ENCODE assay signal across 1 cellular context in genomic region chr7:127654404-127655392, GRCh38.
TF ChIP-seq lines count a peak whose summit lies in the region.

No MANE protein-coding gene starts in this region.

TF ChIP-seq in K562, 482 proteins besides CTCF, POLR2A, EP300 and RAD21 (continued from another document):
- TF ChIP-seq PBX2 (CRISPR knock-in tag; IDR thresholded peaks at IDR 0.05; ENCODE audit: low read depth) (no peak), PBX2 (tag; conservative IDR thresholded peaks at IDR 0.05; ENCODE audit: low read depth) (peak; percentile 67; the same call in 1 of the 2 replicates), HLTF (IDR thresholded peaks at IDR 0.05) (no peak), ETV6 (IDR thresholded peaks at IDR 0.05; ENCODE audit: borderline replicate concordance in 1 of 2, low read depth in 2 of 2, low read length in 1 of 2) (no peak), ETV6 (CRISPR knock-in tag; IDR thresholded peaks at IDR 0.05; ENCODE audit: borderline replicate concordance) (no peak), AFF4 (CRISPR knock-in tag; IDR thresholded peaks at IDR 0.05) (peak; percentile 80), MEIS2 (IDR thresholded peaks at IDR 0.05; ENCODE audit: partially characterized antibody) (peak; percentile 62), RB1 (IDR thresholded peaks at IDR 0.05; ENCODE audit: low read depth) (no peak), KAT7 (CRISPR knock-in tag; IDR thresholded peaks at IDR 0.05; ENCODE audit: borderline replicate concordance) (0 out of 2 replicates have a peak, but pooled peaks have one; percentile 31), ELK1 (CRISPR knock-in tag; IDR thresholded peaks at IDR 0.05) (no peak), MTA3 (IDR thresholded peaks at IDR 0.05; ENCODE audit: borderline replicate concordance) (no peak), ZC3H4 (CRISPR knock-in tag; IDR thresholded peaks at IDR 0.05; ENCODE audit: borderline replicate concordance) (no peak), KLF16 (IDR thresholded peaks at IDR 0.05) (no peak), LCOR (CRISPR knock-in tag; IDR thresholded peaks at IDR 0.05) (0 out of 2 replicates have a peak, but pooled peaks have one; percentile 23), ZNF121 (CRISPR knock-in tag; conservative IDR thresholded peaks at IDR 0.05) (no peak), NONO (IDR thresholded peaks at IDR 0.05; ENCODE audit: low read depth in 2 of 2, low read length in 1 of 2) (0 out of 4 replicates have a peak, but pooled peaks of 1 of the 2 experiments have one; percentile 44), POLR2B (IDR thresholded peaks at IDR 0.05; ENCODE audit: low read depth, partially characterized antibody) (peak; percentile 15), KDM1A (IDR thresholded peaks at IDR 0.05) (peak; percentile 85 to 86), CBFA2T3 (IDR thresholded peaks at IDR 0.05) (peak; percentile 29; the same call in 1 of the 2 replicates), ZNF668 (CRISPR knock-in tag; IDR thresholded peaks at IDR 0.05) (no peak), ZBTB1 (CRISPR knock-in tag; IDR thresholded peaks at IDR 0.05; ENCODE audit: borderline replicate concordance, low read depth) (no peak), CREB1 (IDR thresholded peaks at IDR 0.05) (peak; percentile 3; the same call in 1 of the 2 replicates), CREB1 (CRISPR knock-in tag; IDR thresholded peaks at IDR 0.05) (0 out of 2 replicates have a peak, but pooled peaks have one; percentile 17), MCM2 (IDR thresholded peaks at IDR 0.05; ENCODE audit: low read depth) (no peak), ZNF75A (CRISPR knock-in tag; IDR thresholded peaks at IDR 0.05) (no peak), SMARCA5 (IDR thresholded peaks at IDR 0.05) (no peak), BCOR (IDR thresholded peaks at IDR 0.05) (no peak), ZNF347 (CRISPR knock-in tag; IDR thresholded peaks at IDR 0.05; ENCODE audit: low read depth) (no peak), SP1 (CRISPR knock-in tag; IDR thresholded peaks at IDR 0.05) (peak; percentile 31; the same call in 1 of the 2 replicates), HDAC1 (IDR thresholded peaks at IDR 0.05) (peak in 1 of 2 experiments; percentile 57; a peak in 2 of 4 replicates)
- TF ChIP-seq, protein P1, sequence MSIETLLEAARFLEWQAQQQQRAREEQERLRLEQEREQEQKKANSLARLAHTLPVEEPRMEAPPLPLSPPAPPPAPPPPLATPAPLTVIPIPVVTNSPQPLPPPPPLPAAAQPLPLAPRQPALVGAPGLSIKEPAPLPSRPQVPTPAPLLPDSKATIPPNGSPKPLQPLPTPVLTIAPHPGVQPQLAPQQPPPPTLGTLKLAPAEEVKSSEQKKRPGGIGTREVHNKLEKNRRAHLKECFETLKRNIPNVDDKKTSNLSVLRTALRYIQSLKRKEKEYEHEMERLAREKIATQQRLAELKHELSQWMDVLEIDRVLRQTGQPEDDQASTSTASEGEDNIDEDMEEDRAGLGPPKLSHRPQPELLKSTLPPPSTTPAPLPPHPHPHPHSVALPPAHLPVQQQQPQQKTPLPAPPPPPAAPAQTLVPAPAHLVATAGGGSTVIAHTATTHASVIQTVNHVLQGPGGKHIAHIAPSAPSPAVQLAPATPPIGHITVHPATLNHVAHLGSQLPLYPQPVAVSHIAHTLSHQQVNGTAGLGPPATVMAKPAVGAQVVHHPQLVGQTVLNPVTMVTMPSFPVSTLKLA (conservative IDR thresholded peaks at IDR 0.05), result 0 out of 4 replicates have a peak, but pooled peaks of 1 of the 2 experiments have one; percentile 14
- TF ChIP-seq, protein P2, sequence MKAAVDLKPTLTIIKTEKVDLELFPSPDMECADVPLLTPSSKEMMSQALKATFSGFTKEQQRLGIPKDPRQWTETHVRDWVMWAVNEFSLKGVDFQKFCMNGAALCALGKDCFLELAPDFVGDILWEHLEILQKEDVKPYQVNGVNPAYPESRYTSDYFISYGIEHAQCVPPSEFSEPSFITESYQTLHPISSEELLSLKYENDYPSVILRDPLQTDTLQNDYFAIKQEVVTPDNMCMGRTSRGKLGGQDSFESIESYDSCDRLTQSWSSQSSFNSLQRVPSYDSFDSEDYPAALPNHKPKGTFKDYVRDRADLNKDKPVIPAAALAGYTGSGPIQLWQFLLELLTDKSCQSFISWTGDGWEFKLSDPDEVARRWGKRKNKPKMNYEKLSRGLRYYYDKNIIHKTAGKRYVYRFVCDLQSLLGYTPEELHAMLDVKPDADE (conservative IDR thresholded peaks at IDR 0.05; ENCODE audit: control insufficient read depth, low read depth, low read length), result no peak
- TF ChIP-seq, protein P3, sequence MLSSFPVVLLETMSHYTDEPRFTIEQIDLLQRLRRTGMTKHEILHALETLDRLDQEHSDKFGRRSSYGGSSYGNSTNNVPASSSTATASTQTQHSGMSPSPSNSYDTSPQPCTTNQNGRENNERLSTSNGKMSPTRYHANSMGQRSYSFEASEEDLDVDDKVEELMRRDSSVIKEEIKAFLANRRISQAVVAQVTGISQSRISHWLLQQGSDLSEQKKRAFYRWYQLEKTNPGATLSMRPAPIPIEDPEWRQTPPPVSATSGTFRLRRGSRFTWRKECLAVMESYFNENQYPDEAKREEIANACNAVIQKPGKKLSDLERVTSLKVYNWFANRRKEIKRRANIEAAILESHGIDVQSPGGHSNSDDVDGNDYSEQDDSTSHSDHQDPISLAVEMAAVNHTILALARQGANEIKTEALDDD (IDR thresholded peaks at IDR 0.05), result 0 out of 2 replicates have a peak, but pooled peaks have one; percentile 24
- TF ChIP-seq, protein P4, sequence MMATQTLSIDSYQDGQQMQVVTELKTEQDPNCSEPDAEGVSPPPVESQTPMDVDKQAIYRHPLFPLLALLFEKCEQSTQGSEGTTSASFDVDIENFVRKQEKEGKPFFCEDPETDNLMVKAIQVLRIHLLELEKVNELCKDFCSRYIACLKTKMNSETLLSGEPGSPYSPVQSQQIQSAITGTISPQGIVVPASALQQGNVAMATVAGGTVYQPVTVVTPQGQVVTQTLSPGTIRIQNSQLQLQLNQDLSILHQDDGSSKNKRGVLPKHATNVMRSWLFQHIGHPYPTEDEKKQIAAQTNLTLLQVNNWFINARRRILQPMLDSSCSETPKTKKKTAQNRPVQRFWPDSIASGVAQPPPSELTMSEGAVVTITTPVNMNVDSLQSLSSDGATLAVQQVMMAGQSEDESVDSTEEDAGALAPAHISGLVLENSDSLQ (IDR thresholded peaks at IDR 0.05), result peak; percentile 81
